In genomic region chr1:39755965-39756659, GRCh38 we compare ENCODE assay signal across 15 cellular contexts. TPM values are rescaled to one million over a fixed set of nuclear protein-coding genes. Genes with fewer than 3 reads are reported as not detected.
"Had no signal": no experiment of that assay in that cellular context is flagged by ENCODE, and none has a peak within 500 bp of the region (broad histone marks: within the 10 kb centered on the region; RNA-seq: fewer than 3 reads in every experiment).

No MANE protein-coding gene starts in this region.

- H3K4me3 ChIP-seq: ascending aorta, gastroesophageal sphincter had no signal

- DNase-seq: activated CD4-positive, alpha-beta T cell treated with anti-CD3 and anti-CD28 coated beads, Interleukin-2, amount 10 ng/mL, durations not matched to agents 24 days and 14 days; activated gamma-delta T cell treated with Interleukin-2 at 50 U/mL for 16 hours; activated naive CD8-positive, alpha-beta T cell treated with anti-CD3 and anti-CD28 coated beads, Interleukin-2, amount 10 ng/mL, durations not matched to agents 7 days and 5 days; effector CD4-positive, alpha-beta T cell; right cardiac atrium; small intestine; T-helper 17 cell; trophoblast cell had no signal

- H3K9me3 Mint-ChIP-seq: activated CD4-positive, alpha-beta T cell treated with anti-CD3 and anti-CD28 coated beads, Interleukin-2, amount 10 ng/mL, durations not matched to agents 24 days and 14 days; activated naive CD8-positive, alpha-beta T cell treated with anti-CD3 and anti-CD28 coated beads, Interleukin-2, amount 10 ng/mL, durations not matched to agents 7 days and 5 days had no signal

- H3K4me3 Mint-ChIP-seq: activated CD4-positive, alpha-beta T cell treated with anti-CD3 and anti-CD28 coated beads, Interleukin-2, amount 10 ng/mL, durations not matched to agents 24 days and 14 days; activated naive CD8-positive, alpha-beta T cell treated with anti-CD3 and anti-CD28 coated beads, Interleukin-2, amount 10 ng/mL, durations not matched to agents 7 days and 5 days; T-helper 17 cell; WTC11 had no signal

- H3K4me1 Mint-ChIP-seq: activated naive CD8-positive, alpha-beta T cell treated with anti-CD3 and anti-CD28 coated beads, Interleukin-2, amount 10 ng/mL, durations not matched to agents 7 days and 5 days; WTC11 had no signal

- H3K27me3 Mint-ChIP-seq: activated CD4-positive, alpha-beta T cell treated with anti-CD3 and anti-CD28 coated beads, Interleukin-2, amount 10 ng/mL, durations not matched to agents 24 days and 14 days; activated naive CD8-positive, alpha-beta T cell treated with anti-CD3 and anti-CD28 coated beads, Interleukin-2, amount 10 ng/mL, durations not matched to agents 7 days and 5 days; progenitor cell of endocrine pancreas; T-helper 17 cell had no signal

- ATAC-seq: gastroesophageal sphincter, right cardiac atrium, T-helper 17 cell, WTC11 had no signal

- H3K27ac ChIP-seq: epithelial cell of prostate, neutrophil had no signal

- H3K27ac Mint-ChIP-seq: activated CD4-positive, alpha-beta T cell treated with anti-CD3 and anti-CD28 coated beads, Interleukin-2, amount 10 ng/mL, durations not matched to agents 24 days and 14 days; activated naive CD8-positive, alpha-beta T cell treated with anti-CD3 and anti-CD28 coated beads, Interleukin-2, amount 10 ng/mL, durations not matched to agents 7 days and 5 days; progenitor cell of endocrine pancreas; T-helper 17 cell; WTC11 had no signal

RNA-seq across cellular contexts. Expression of gene OXCT2, which starts 15.0 kb away (rescaled TPM):
- total RNA-seq: ascending aorta, chondrocyte, progenitor cell of endocrine pancreas had no signal

RNA-seq across cellular contexts. Expression of gene BMP8B, which starts 32.6 kb away (rescaled TPM):
- total RNA-seq: ascending aorta had no signal
